In genomic region chr17:77086433-77087010, GRCh38 we compare ENCODE assay signal across 8 cellular contexts. TPM values are rescaled to one million over a fixed set of nuclear protein-coding genes. Genes with fewer than 3 reads are reported as not detected.
DNase-seq lines count a peak whose midpoint lies in the region; ATAC-seq and TF ChIP-seq lines count a peak whose summit lies in the region.

No MANE protein-coding gene starts in this region.

- no peak for ATAC-seq in GM21515 (IDR thresholded peaks at IDR 0.05; ENCODE audit: unreplicated experiment)

- H3K36me3 Mint-ChIP-seq in endothelial cell (ENCODE audit: low read depth, unreplicated experiment) = no peaks in the 10 kb centered on the region

- no peaks in the 10 kb centered on the region for H3K9me3 Mint-ChIP-seq in endothelial cell (ENCODE audit: unreplicated experiment)

- peak; percentile 95 for TF ChIP-seq CTCF in endothelial cell (IDR thresholded peaks at IDR 0.05; ENCODE audit: unreplicated experiment)

- no peaks in the 10 kb centered on the region for H3K27me3 Mint-ChIP-seq in endothelial cell (ENCODE audit: unreplicated experiment)

- peaks cover 28% of the 10 kb centered on the region for H3K4me1 Mint-ChIP-seq in endothelial cell (ENCODE audit: unreplicated experiment)

- H3K4me3 Mint-ChIP-seq in endothelial cell (ENCODE audit: unreplicated experiment) = peak overlapping the region; percentile 59

- DNase-seq in DMS 273 treated with DMSO at 0.1 percent for 48 hours (lab: John Stamatoyannopoulos, UW) (peak; percentile 12), HK-2 (ENCODE audit: unreplicated experiment) (peak; percentile 91), NOMO-1 (lab: John Stamatoyannopoulos, UW; ENCODE audit: unreplicated experiment in 2 of 2) (peak; percentile 59 to 64), endothelial cell (ENCODE audit: low spot score) (peak; percentile 94), middle frontal gyrus (ENCODE audit: extremely low spot score, low spot score) (peak; percentile 36)
- peak; percentile 47 for DNase-seq in activated CD8-positive, alpha-beta memory T cell treated with anti-CD3 and anti-CD28 coated beads, Interleukin-2, amount 50 U/mL, for 24 hours (ENCODE audit: extremely low read depth)
- DNase-seq in stimulated activated CD8-positive, alpha-beta memory T cell treated with anti-CD3 and anti-CD28 coated beads, Interleukin-4, amount 100 ng/mL, for 24 hours (ENCODE audit: low read depth) = peak; percentile 75

- H3K27ac Mint-ChIP-seq in endothelial cell (ENCODE audit: unreplicated experiment) = peak overlapping the region; percentile 77

RNA-seq across cellular contexts. Expression of gene SEC14L1, which starts 54.2 kb away (rescaled TPM):
- 315 TPM for total RNA-seq in endothelial cell (ENCODE audit: unreplicated experiment)

Comparison
In these comparisons a context has a peak if more than half of its experiments do, and no peak if none do; other contexts are left out.
1. DNase-seq: peak in every context shown above with its lines; median percentile 94 in endothelial cell; 91 in HK-2; 75 in stimulated activated CD8-positive, alpha-beta memory T cell treated with anti-CD3 and anti-CD28 coated beads, Interleukin-4, amount 100 ng/mL, for 24 hours; 62 in NOMO-1; 47 in activated CD8-positive, alpha-beta memory T cell treated with anti-CD3 and anti-CD28 coated beads, Interleukin-2, amount 50 U/mL, for 24 hours; 36 in middle frontal gyrus; 12 in DMS 273 treated with DMSO at 0.1 percent for 48 hours.